In genomic region chr9:16344343-16344742, GRCh38 we compare ENCODE assay signal across 1 cellular context.
TF ChIP-seq lines count a peak whose summit lies in the region.

No MANE protein-coding gene starts in this region.

TF ChIP-seq in IMR-90, 13 proteins besides CTCF, POLR2A, EP300 and RAD21 (continued from another document):
- TF ChIP-seq FOS (IDR thresholded peaks at IDR 0.05; ENCODE audit: low read depth, low read length) (peak; percentile 87), NFE2L2 (IDR thresholded peaks at IDR 0.05; ENCODE audit: low read depth, low read length) (peak; percentile 57; the same call in 1 of the 2 replicates), RCOR1 (IDR thresholded peaks at IDR 0.05; ENCODE audit: insufficient replicate concordance, low read length) (no peak), BHLHE40 (IDR thresholded peaks at IDR 0.05; ENCODE audit: low read depth, low read length) (no peak)
